ENCODE assay signal across 20 cellular contexts in the genomic region with DNA sequence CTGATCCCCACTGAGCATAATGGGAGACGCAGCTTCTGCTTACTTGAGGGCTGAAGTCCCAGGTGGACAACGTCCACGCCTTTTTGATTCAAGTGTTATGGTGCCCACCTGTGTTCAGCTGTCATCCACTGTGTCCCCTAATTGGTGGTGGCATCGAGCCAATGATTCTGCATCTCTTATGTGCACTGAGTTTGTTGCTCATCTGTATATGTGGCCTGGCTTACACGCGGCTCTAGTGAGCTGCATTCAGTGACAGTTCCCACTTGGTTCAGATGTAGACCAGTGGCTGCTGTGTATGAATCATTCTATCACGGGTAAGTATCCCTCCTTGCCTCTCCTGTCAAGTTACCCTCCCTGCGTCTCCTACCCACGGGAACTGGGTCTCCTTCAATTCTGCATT.
A peak's percentile ranks its signal among the peaks of the same experiment; 100 is the strongest.
DNase-seq lines count a peak whose midpoint lies in the region; ATAC-seq, FAIRE-seq and TF ChIP-seq lines count a peak whose summit lies in the region.
"Had no signal": no experiment of that assay in that cellular context is flagged by ENCODE, and none has a peak within 500 bp of the region (broad histone marks: within the 10 kb centered on the region; RNA-seq: fewer than 3 reads in every experiment).

No MANE protein-coding gene starts in this region.

- TF ChIP-seq EP300 in K562 (IDR thresholded peaks at IDR 0.05; ENCODE audit: low read length), result no peak

- no peak overlapping the region for H3K9ac ChIP-seq in K562 (ENCODE audit: insufficient read depth in 1 of 2, low read depth in 2 of 2, low read length in 2 of 2)

- no peak; the same call in 2 of the 3 replicates for ATAC-seq in K562
- ATAC-seq: Panc1 had no signal

- H3K4me3 ChIP-seq in K562, result no peak overlapping the region
- no peak overlapping the region for H3K4me3 ChIP-seq in OCI-LY7 (ENCODE audit: low read depth, low read length, poor library complexity, severe bottlenecking)
- H3K4me3 ChIP-seq: SK-N-MC had no signal

- FAIRE-seq in K562 (lab: Jason Lieb, UNC), result no peak
- FAIRE-seq: GM19239, HTR-8/SVneo had no signal

- in situ Hi-C loops in K562 (cut with MboI), result no loop called here

- intact Hi-C loops in K562 (cut with micrococcal nuclease), result no loop called here
- intact Hi-C loops in OCI-LY7 (cut with micrococcal nuclease; ENCODE audit: unreplicated experiment), result no loop called here

- H3K4me2 ChIP-seq in K562 (ENCODE audit: insufficient read depth, low read length) (no peak overlapping the region), OCI-LY7 (ENCODE audit: low read length) (no peak overlapping the region)

- peaks cover 45 to 56% of the 10 kb centered on the region in 2 experiments for H3K27me3 ChIP-seq in K562 (ENCODE audit: control insufficient read depth in 2 of 2, insufficient read depth in 2 of 2, low read length in 2 of 2)

- H2AFZ ChIP-seq in K562 (ENCODE audit: low read depth, low read length), result no peak overlapping the region
- H2AFZ ChIP-seq in OCI-LY7 (ENCODE audit: low read length), result no peak overlapping the region

- H3K4me1 ChIP-seq in K562 (replicated peaks in 1 of 2; ENCODE audit: control insufficient read depth in 2 of 2, insufficient read depth in 2 of 2, low read length in 2 of 2) (no peaks in the 10 kb centered on the region), OCI-LY7 (ENCODE audit: insufficient read depth, low read length, poor library complexity, severe bottlenecking) (no peaks in the 10 kb centered on the region)

- H3K36me3 ChIP-seq in K562 (ENCODE audit: control insufficient read depth, insufficient read depth, low read length), result no peaks in the 10 kb centered on the region
- no peaks in the 10 kb centered on the region for H3K36me3 ChIP-seq in OCI-LY7 (ENCODE audit: insufficient read depth, low read length)

- BruUV-seq in K562 (replicated peaks; lab: Mats Ljungman, UMichigan) (no TSS peak), OCI-LY7 (replicated peaks; lab: Mats Ljungman, UMichigan) (no TSS peak)

- peak in 2 of 3 experiments; percentile 63 to 93 for DNase-seq in NCI-H1417 (lab: John Stamatoyannopoulos, UW)
- DNase-seq in NCI-H1417 treated with DMSO at 0.1 percent for 48 hours (lab: John Stamatoyannopoulos, UW), result no peak
- peak; percentile 4 for DNase-seq in HT1080 (ENCODE audit: low read depth)
- peak; percentile 84 for DNase-seq in NCI-H69 (lab: John Stamatoyannopoulos, UW)
- DNase-seq in K562 (ENCODE audit: extremely low read depth in 1 of 4, low spot score in 3 of 4), result no peak
- DNase-seq in effector CD8-positive, alpha-beta T cell (lab: John Stamatoyannopoulos, UW), result no peak
- no peak for DNase-seq in Kasumi-1 (lab: John Stamatoyannopoulos, UW)
- DNase-seq in OCI-LY7 (ENCODE audit: low spot score), result no peak
- DNase-seq: Calu3; CD4-positive, alpha-beta T cell; DMS53; HCEC 1CT; NCI-H1436 treated with DMSO at 0.1 percent for 48 hours; NCI-H2107; NCI-H526 treated with DMSO at 0.1 percent for 48 hours had no signal

- POLR2A ChIA-PET in K562 (lab: Yijun Ruan, JAX), result no interaction called here
- POLR2A ChIA-PET in OCI-LY7 (lab: Charles Lee), result interaction anchor here (0.6 kb wide), 1 partner anchor 883 kb away, joined by 3 read pairs; no protein-coding TSS in a partner anchor

- no peak for TF ChIP-seq CTCF in K562 (IDR thresholded peaks at IDR 0.05 in 2 of 3, conservative IDR thresholded peaks at IDR 0.05 in 1 of 3; ENCODE audit: insufficient read depth in 2 of 3, low read depth in 1 of 3, low read length in 3 of 3)
- TF ChIP-seq CTCF in OCI-LY7 (conservative IDR thresholded peaks at IDR 0.05; ENCODE audit: low read length), result no peak

- H3K79me2 ChIP-seq in K562 (ENCODE audit: control insufficient read depth, insufficient read depth, low read length) (no peaks in the 10 kb centered on the region), OCI-LY7 (ENCODE audit: insufficient read depth, low read depth, low read length) (no peaks in the 10 kb centered on the region)

- under 1% methylated on average over 9 of the region's 9 CpGs for WGBS in K562 (ENCODE audit: insufficient coverage, low coverage, missing lambda C conversion rate)

- no peak for TF ChIP-seq POLR2A in K562 (conservative IDR thresholded peaks at IDR 0.05)

- CTCF ChIA-PET in K562 (lab: Yijun Ruan, JAX; ENCODE audit: low intra/inter-chr PET ratio) (no interaction called here), OCI-LY7 (lab: Charles Lee; ENCODE audit: unreplicated experiment) (no interaction called here)

- H3K9me1 ChIP-seq in K562 (ENCODE audit: control insufficient read depth, insufficient read depth, low read length), result no peaks in the 10 kb centered on the region

- H4K20me1 ChIP-seq in K562 (replicated peaks; ENCODE audit: control insufficient read depth, insufficient read depth, low read length) (no peaks in the 10 kb centered on the region), OCI-LY7 (ENCODE audit: insufficient read depth, low read length) (no peaks in the 10 kb centered on the region)

- TF ChIP-seq RAD21 in K562 (CRISPR knock-in tag; conservative IDR thresholded peaks at IDR 0.05 in 1 of 2, IDR thresholded peaks at IDR 0.05 in 1 of 2), result no peak

- no peak overlapping the region; the same call in 2 of the 3 replicates for H3K27ac ChIP-seq in K562 (ENCODE audit: extremely low read depth, low read depth, low read length)
- H3K27ac ChIP-seq in OCI-LY7 (ENCODE audit: low read depth, low read length, poor library complexity, severe bottlenecking), result no peak overlapping the region
- H3K27ac ChIP-seq: 22Rv1, SK-N-MC had no signal

- H3K9me2 ChIP-seq in OCI-LY7 (ENCODE audit: insufficient read depth, low read length), result no peaks in the 10 kb centered on the region

- no peaks in the 10 kb centered on the region for H3K9me3 ChIP-seq in K562 (replicated peaks; ENCODE audit: control insufficient read depth, insufficient read depth, low read depth, low read length)
- no peaks in the 10 kb centered on the region for H3K9me3 ChIP-seq in OCI-LY7 (ENCODE audit: low read length)

TF ChIP-seq in K562, 482 proteins besides CTCF, POLR2A, EP300 and RAD21:
- peak; percentile 14; the same call in 1 of the 2 replicates for TF ChIP-seq NFIC (IDR thresholded peaks at IDR 0.05)
- no peak for TF ChIP-seq CREM (IDR thresholded peaks at IDR 0.05; ENCODE audit: low read depth)

Comparison
In these comparisons a context has a peak if more than half of its experiments do, and no peak if none do; other contexts are left out.
1. DNase-seq: peak in NCI-H1417 (2 of 3), HT1080 (single experiment) and NCI-H69 (single experiment); none in NCI-H1417 treated with DMSO at 0.1 percent for 48 hours (single experiment), K562 (0 of 4), effector CD8-positive, alpha-beta T cell (single experiment), Kasumi-1 (0 of 2) and OCI-LY7 (single experiment).